Comparison of ENCODE assay signal across 18 cellular contexts in genomic region chr12:106855221-106855758, GRCh38.
DNase-seq lines count a peak whose midpoint lies in the region; ATAC-seq, FAIRE-seq and TF ChIP-seq lines count a peak whose summit lies in the region.
"Had no signal": no experiment of that assay in that cellular context is flagged by ENCODE, and none has a peak within 500 bp of the region (broad histone marks: within the 10 kb centered on the region; RNA-seq: fewer than 3 reads in every experiment).

No MANE protein-coding gene starts in this region.

- FAIRE-seq in small intestine (lab: Jason Lieb, UNC) = no peak
- FAIRE-seq: HTR-8/SVneo had no signal

- no peak overlapping the region for H3K4me3 ChIP-seq in hepatocyte
- no peak overlapping the region for H3K4me3 ChIP-seq in small intestine (ENCODE audit: low read depth in 1 of 2, low read length in 2 of 2)
- H3K4me3 ChIP-seq: GM23338 had no signal

- intact Hi-C loops in activated CD4-positive, alpha-beta T cell treated with anti-CD3 and anti-CD28 coated beads, Interleukin-2, amount 10 ng/mL, durations not matched to agents 24 days and 14 days (cut with micrococcal nuclease) = loop anchor here (5.0 kb wide), 1 partner anchor 62 kb away; no protein-coding TSS in a partner anchor

- DNase-seq in activated CD4-positive, alpha-beta T cell treated with anti-CD3 and anti-CD28 coated beads, Interleukin-2, amount 10 ng/mL, durations not matched to agents 24 days and 14 days = peak; percentile 58
- DNase-seq in activated CD4-positive, alpha-beta T cell treated with anti-CD3 and anti-CD28 coated beads, Interleukin-2, amount 50 U/mL, for 48 hours = no peak
- DNase-seq in HuH-7 (ENCODE audit: low spot score) = peak; percentile 10
- DNase-seq in hepatocyte (ENCODE audit: low spot score) = no peak
- peak; percentile 53 for DNase-seq in small intestine
- DNase-seq in MV-4-11 (lab: John Stamatoyannopoulos, UW) = no peak
- no peak for DNase-seq in KG1 (lab: John Stamatoyannopoulos, UW)
- DNase-seq: DND-41, HCEC 1CT, NCI-H1105 treated with DMSO at 0.1 percent for 48 hours, NCI-H1694, NCI-H82, RPMI8226, SIG-M5 had no signal

- H3K36me3 Mint-ChIP-seq in activated CD4-positive, alpha-beta T cell treated with anti-CD3 and anti-CD28 coated beads, Interleukin-2, amount 10 ng/mL, durations not matched to agents 24 days and 14 days (ENCODE audit: low read depth) = peaks cover 10% of the 10 kb centered on the region

- no peak for ATAC-seq in GM18858 (IDR thresholded peaks at IDR 0.05; ENCODE audit: unreplicated experiment)
- ATAC-seq: GM23338, SK-N-SH treated with all-trans-retinoic acid at 6 μM for 48 hours had no signal

- no peaks in the 10 kb centered on the region for H3K9me3 Mint-ChIP-seq in activated CD4-positive, alpha-beta T cell treated with anti-CD3 and anti-CD28 coated beads, Interleukin-2, amount 10 ng/mL, durations not matched to agents 24 days and 14 days

- peak overlapping the region; percentile 53 for H3K27ac ChIP-seq in hepatocyte
- no peak overlapping the region for H3K27ac ChIP-seq in small intestine (ENCODE audit: low read depth in 1 of 2, low read length in 1 of 2)

- peaks cover 8% of the 10 kb centered on the region for H3K4me1 Mint-ChIP-seq in activated CD4-positive, alpha-beta T cell treated with anti-CD3 and anti-CD28 coated beads, Interleukin-2, amount 10 ng/mL, durations not matched to agents 24 days and 14 days

- H3K4me1 ChIP-seq in hepatocyte (ENCODE audit: insufficient read depth) (peaks cover 10% of the 10 kb centered on the region), small intestine (ENCODE audit: control insufficient read depth in 2 of 2, insufficient read depth in 1 of 2, low read depth in 1 of 2, low read length in 1 of 2) (peaks cover 0 to 4% of the 10 kb centered on the region in 2 donors)

- no peak for TF ChIP-seq CTCF in hepatocyte (IDR thresholded peaks at IDR 0.05; ENCODE audit: poor library complexity)

- no peak overlapping the region for H3K27ac Mint-ChIP-seq in activated CD4-positive, alpha-beta T cell treated with anti-CD3 and anti-CD28 coated beads, Interleukin-2, amount 10 ng/mL, durations not matched to agents 24 days and 14 days

- H3K79me2 ChIP-seq in hepatocyte = no peaks in the 10 kb centered on the region

- no peaks in the 10 kb centered on the region for H4K20me1 ChIP-seq in hepatocyte (ENCODE audit: insufficient read depth, poor library complexity, severe bottlenecking)

- H2AFZ ChIP-seq in hepatocyte = no peak overlapping the region
- H2AFZ ChIP-seq: GM23338 had no signal

- H3K4me3 Mint-ChIP-seq in activated CD4-positive, alpha-beta T cell treated with anti-CD3 and anti-CD28 coated beads, Interleukin-2, amount 10 ng/mL, durations not matched to agents 24 days and 14 days = no peak overlapping the region
- H3K4me3 Mint-ChIP-seq: GM23338 had no signal

- no peaks in the 10 kb centered on the region for H3K9me3 ChIP-seq in hepatocyte (ENCODE audit: low read depth)
- H3K9me3 ChIP-seq in small intestine (ENCODE audit: control insufficient read depth, low read depth) = no peaks in the 10 kb centered on the region

- H3K27me3 ChIP-seq in hepatocyte (no peaks in the 10 kb centered on the region), small intestine (ENCODE audit: control insufficient read depth in 2 of 2, insufficient read depth in 2 of 2, low read length in 2 of 2) (no peaks in the 10 kb centered on the region)

- H3K36me3 ChIP-seq in hepatocyte (replicated peaks; ENCODE audit: insufficient read depth, low read depth) = no peaks in the 10 kb centered on the region
- H3K36me3 ChIP-seq in small intestine (ENCODE audit: control insufficient read depth in 2 of 2, insufficient read depth in 2 of 2, low read length in 2 of 2) = peaks cover 2 to 4% of the 10 kb centered on the region in 2 donors

- peak overlapping the region; percentile 19 for H3K4me2 ChIP-seq in hepatocyte
- H3K4me2 ChIP-seq: GM23338 had no signal

- H3K9me2 ChIP-seq in hepatocyte (replicated peaks; ENCODE audit: insufficient read depth) = no peaks in the 10 kb centered on the region

- H3K27me3 Mint-ChIP-seq in activated CD4-positive, alpha-beta T cell treated with anti-CD3 and anti-CD28 coated beads, Interleukin-2, amount 10 ng/mL, durations not matched to agents 24 days and 14 days = no peaks in the 10 kb centered on the region

- WGBS in hepatocyte (ENCODE audit: low lambda C conversion rate, missing lambda C conversion rate) = 79% methylated on average over 2 of the region's 2 CpGs
- 75 to 79% (median 79%) methylated on average over 2 of the region's 2 CpGs for WGBS in small intestine, 3 donors

Comparison
In these comparisons a context has a peak if more than half of its experiments do, and no peak if none do; other contexts are left out.
1. DNase-seq: peak in activated CD4-positive, alpha-beta T cell treated with anti-CD3 and anti-CD28 coated beads, Interleukin-2, amount 10 ng/mL, durations not matched to agents 24 days and 14 days (single experiment), HuH-7 (single experiment) and small intestine (single experiment); none in activated CD4-positive, alpha-beta T cell treated with anti-CD3 and anti-CD28 coated beads, Interleukin-2, amount 50 U/mL, for 48 hours (0 of 2), hepatocyte (single experiment), MV-4-11 (single experiment) and KG1 (single experiment).